ENCODE assay signal across 10 cellular contexts in genomic region chr22:40210814-40211213, GRCh38. TPM values are rescaled to one million over a fixed set of nuclear protein-coding genes. Genes with fewer than 3 reads are reported as not detected.
DNase-seq lines count a peak whose midpoint lies in the region; ATAC-seq and TF ChIP-seq lines count a peak whose summit lies in the region.
"Had no signal": no experiment of that assay in that cellular context is flagged by ENCODE, and none has a peak within 500 bp of the region (broad histone marks: within the 10 kb centered on the region; RNA-seq: fewer than 3 reads in every experiment).

No MANE protein-coding gene starts in this region.

- H3K36me3 ChIP-seq in endodermal cell (ENCODE audit: control insufficient read depth, insufficient read depth, low read length): peaks cover 4% of the 10 kb centered on the region
- no peaks in the 10 kb centered on the region for H3K36me3 ChIP-seq in breast epithelium

- TF ChIP-seq POLR2A in breast epithelium (IDR thresholded peaks at IDR 0.05): no peak

- H3K27ac Mint-ChIP-seq in CD4-positive, alpha-beta T cell: peak overlapping the region; percentile 94
- peak overlapping the region; percentile 41 for H3K27ac Mint-ChIP-seq in endodermal cell
- H3K27ac Mint-ChIP-seq: T-helper 1 cell treated with Interleukin-12 subunit alpha and Interleukin-12 subunit beta and Interleukin-4 antibody, amounts not matched to agents 30 μg/mL and 1 μg/mL, for 36 hours had no signal

- no peak overlapping the region for H3K4me3 ChIP-seq in endodermal cell (ENCODE audit: low read length)
- H3K4me3 ChIP-seq in breast epithelium: no peak overlapping the region

- CTCF ChIA-PET in CD4-positive, alpha-beta T cell (lab: Charles Lee): interaction anchor here (1.9 kb wide), 1 partner anchor 22 kb away, joined by 4 read pairs; no protein-coding TSS in a partner anchor

- TF ChIP-seq CTCF in CD4-positive, alpha-beta T cell (IDR thresholded peaks at IDR 0.05): no peak
- TF ChIP-seq CTCF in endodermal cell (conservative IDR thresholded peaks at IDR 0.05) (no peak), breast epithelium (IDR thresholded peaks at IDR 0.05) (no peak)

- H3K36me3 Mint-ChIP-seq in CD4-positive, alpha-beta T cell (ENCODE audit: low read depth): peaks cover 7% of the 10 kb centered on the region
- H3K36me3 Mint-ChIP-seq in endodermal cell (ENCODE audit: low read depth): peaks cover 10% of the 10 kb centered on the region

- ATAC-seq in CD4-positive, alpha-beta T cell (ENCODE audit: poor library complexity): peak; percentile 37
- ATAC-seq in HG03097 (IDR thresholded peaks at IDR 0.05; ENCODE audit: low FRiP score, unreplicated experiment): no peak
- ATAC-seq in GM19455 (IDR thresholded peaks at IDR 0.05; ENCODE audit: unreplicated experiment): no peak

- H3K9me3 ChIP-seq in CD4-positive, alpha-beta T cell (ENCODE audit: control insufficient read depth, low read length): no peaks in the 10 kb centered on the region
- no peaks in the 10 kb centered on the region for H3K9me3 ChIP-seq in endodermal cell (ENCODE audit: control insufficient read depth, low read length)
- H3K9me3 ChIP-seq in breast epithelium: no peaks in the 10 kb centered on the region

- H3K9me3 Mint-ChIP-seq in CD4-positive, alpha-beta T cell: no peaks in the 10 kb centered on the region
- no peaks in the 10 kb centered on the region for H3K9me3 Mint-ChIP-seq in endodermal cell
- H3K9me3 Mint-ChIP-seq: T-helper 1 cell treated with Interleukin-12 subunit alpha and Interleukin-12 subunit beta and Interleukin-4 antibody, amounts not matched to agents 30 μg/mL and 1 μg/mL, for 36 hours had no signal

- no peak overlapping the region for H3K27ac ChIP-seq in CD4-positive, alpha-beta T cell (ENCODE audit: low read depth, low read length)
- H3K27ac ChIP-seq in endodermal cell (ENCODE audit: low read depth, low read length) (no peak overlapping the region), breast epithelium (peak overlapping the region in 1 of 2 donors; percentile 59)

- DNase-seq in CD4-positive, alpha-beta T cell: no peak
- peak; percentile 19 for DNase-seq in GM19240 (ENCODE audit: insufficient read length, low spot score)
- DNase-seq in KBM-7: peak; percentile 35
- no peak for DNase-seq in endodermal cell
- DNase-seq in breast epithelium (ENCODE audit: low spot score in 2 of 2): no peak
- no peak for DNase-seq in NCI-H2227 (lab: John Stamatoyannopoulos, UW; ENCODE audit: unreplicated experiment)
- DNase-seq: stimulated activated CD4-positive, alpha-beta T cell treated with anti-CD3 and anti-CD28 coated beads, Interleukin-4, amount 100 ng/mL, for 1 hour had no signal

- intact Hi-C loops in CD4-positive, alpha-beta T cell (cut with DNase I, micrococcal nuclease): no loop called here
- intact Hi-C loops in breast epithelium (cut with DNase I; ENCODE audit: low total_unique reads): no loop called here

- H3K4me3 Mint-ChIP-seq in CD4-positive, alpha-beta T cell: peak overlapping the region; percentile 1
- H3K4me3 Mint-ChIP-seq in endodermal cell: no peak overlapping the region
- H3K4me3 Mint-ChIP-seq: T-helper 1 cell treated with Interleukin-12 subunit alpha and Interleukin-12 subunit beta and Interleukin-4 antibody, amounts not matched to agents 30 μg/mL and 1 μg/mL, for 36 hours had no signal

- peaks cover 87% of the 10 kb centered on the region for H3K4me1 Mint-ChIP-seq in CD4-positive, alpha-beta T cell (ENCODE audit: low read depth)
- H3K4me1 Mint-ChIP-seq in endodermal cell: peaks cover 42% of the 10 kb centered on the region

- POLR2A ChIA-PET in CD4-positive, alpha-beta T cell (lab: Charles Lee): no interaction called here

- peaks cover 3% of the 10 kb centered on the region for H3K4me1 ChIP-seq in endodermal cell (ENCODE audit: control insufficient read depth, insufficient read depth, low read length)
- H3K4me1 ChIP-seq in breast epithelium: peaks cover 4 to 6% of the 10 kb centered on the region in 2 donors

- WGBS in endodermal cell (ENCODE audit: insufficient coverage in 1 of 2, insufficient read length in 1 of 2), 2 experiments: 100% methylated on average over 1 of the region's 1 CpG

- no peaks in the 10 kb centered on the region for H3K27me3 ChIP-seq in CD4-positive, alpha-beta T cell (ENCODE audit: control insufficient read depth, insufficient read depth, low read length)
- H3K27me3 ChIP-seq in endodermal cell (ENCODE audit: control insufficient read depth, insufficient read depth, low read length, poor library complexity, severe bottlenecking): no peaks in the 10 kb centered on the region
- no peaks in the 10 kb centered on the region for H3K27me3 ChIP-seq in breast epithelium

- H3K27me3 Mint-ChIP-seq in CD4-positive, alpha-beta T cell: no peaks in the 10 kb centered on the region
- no peaks in the 10 kb centered on the region for H3K27me3 Mint-ChIP-seq in endodermal cell (ENCODE audit: insufficient read depth)

- in situ Hi-C loops in KBM-7 (cut with MboI; ENCODE audit: low pct_unique_long_range_greater_than_20kb, low sequenced_read_pairs): no loop called here

- no peak overlapping the region for H3K9ac ChIP-seq in endodermal cell (ENCODE audit: extremely low read depth, low read length, poor library complexity, severe bottlenecking)

RNA-seq across cellular contexts. Expression of gene TNRC6B, which starts 33.1 kb away (rescaled TPM):
- 100 to 1,000 TPM; 110 to 111 TPM for total RNA-seq in CD4-positive, alpha-beta T cell
- 10 to 100 TPM; 57.5 to 62.5 TPM for total RNA-seq in endodermal cell
- polyA plus RNA-seq in endodermal cell (2013, experiment 1 of 2): 13.7 TPM
- polyA plus RNA-seq in endodermal cell (2013, experiment 2 of 2): 14.7 TPM
- total RNA-seq in breast epithelium: 10 to 100 TPM; 32.8 to 53.1 (median 39.7) TPM

Comparison
In these comparisons a context has a peak if more than half of its experiments do, and no peak if none do; other contexts are left out.
1. DNase-seq: peak in GM19240 (single experiment) and KBM-7 (single experiment); none in CD4-positive, alpha-beta T cell (0 of 10), endodermal cell (single experiment), breast epithelium (0 of 2) and NCI-H2227 (single experiment).